27 cellular contexts compared by ENCODE assay signal in genomic region chr7:135644154-135644553, GRCh38. TPM values are rescaled to one million over a fixed set of nuclear protein-coding genes. Genes with fewer than 3 reads are reported as not detected.
A peak's percentile ranks its signal among the peaks of the same experiment; 100 is the strongest.
DNase-seq lines count a peak whose midpoint lies in the region; ATAC-seq and TF ChIP-seq lines count a peak whose summit lies in the region.
"Had no signal": no experiment of that assay in that cellular context is flagged by ENCODE, and none has a peak within 500 bp of the region (broad histone marks: within the 10 kb centered on the region; RNA-seq: fewer than 3 reads in every experiment).

No MANE protein-coding gene starts in this region.

- no peak for DNase-seq in activated T-cell treated with anti-CD3 and anti-CD28 coated beads, Interleukin-2, amount 50 U/mL, for 72 hours
- no peak for DNase-seq in activated T-cell treated with anti-CD3 and anti-CD28 coated beads, Interleukin-2, amount 50 U/mL, for 48 hours
- DNase-seq in fibroblast of pulmonary artery (ENCODE audit: low read depth) (peak; percentile 22), type B pancreatic cell (ENCODE audit: extremely low spot score, unreplicated experiment) (no peak), anterior cingulate cortex (lab: John Stamatoyannopoulos, UW) (no peak), Ammon's horn (ENCODE audit: low spot score) (no peak)
- DNase-seq: activated CD4-positive, alpha-beta T cell treated with anti-CD3 and anti-CD28 coated beads, Interleukin-2, amount 50 U/mL, for 4 hours; activated T-cell treated with anti-CD3 and anti-CD28 coated beads, Interleukin-2, amount 50 U/mL, for 4 hours; body of pancreas; gastrocnemius medialis; GOT3; hippocampal formation; immature natural killer cell; left ventricle myocardium inferior; naive thymus-derived CD8-positive, alpha-beta T cell; NCI-H1092; NCI-H2029; NCI-H345; NCI-H748 treated with DMSO at 0.1 percent for 48 hours; spleen; stimulated activated CD4-positive, alpha-beta T cell treated with anti-CD3 and anti-CD28 coated beads, Interleukin-4, amount 100 ng/mL, for 1 hour; T-helper 2 cell had no signal

- no peak overlapping the region for H3K4me3 Mint-ChIP-seq in activated T-cell treated with anti-CD3 and anti-CD28 coated beads, Interleukin-2, amount 50 U/mL, for 72 hours
- no peak overlapping the region for H3K4me3 Mint-ChIP-seq in activated T-helper 17 cell treated with anti-CD3 and anti-CD28 coated beads, Interleukin-2, amount 50 U/mL, for 72 hours
- no peak overlapping the region for H3K4me3 Mint-ChIP-seq in type B pancreatic cell
- H3K4me3 Mint-ChIP-seq: activated T-cell treated with anti-CD3 and anti-CD28 coated beads, Interleukin-2, amount 50 U/mL, for 4 hours; immature natural killer cell; naive thymus-derived CD8-positive, alpha-beta T cell; stimulated activated memory B cell treated with anti-CD40 and anti-IgM and Interleukin-4, amounts not matched to agents 10 μg/mL and 1 μg/mL and 100 μg/mL, for 72 hours had no signal

- H3K4me3 ChIP-seq in fibroblast of pulmonary artery (replicated peaks; ENCODE audit: low read depth, low read length): no peak overlapping the region
- H3K4me3 ChIP-seq: body of pancreas, esophagus muscularis mucosa, gastrocnemius medialis, left ventricle myocardium inferior, spleen, thoracic aorta had no signal

- no peaks in the 10 kb centered on the region for H3K4me1 Mint-ChIP-seq in activated T-cell treated with anti-CD3 and anti-CD28 coated beads, Interleukin-2, amount 50 U/mL, for 72 hours (ENCODE audit: low read depth)
- H3K4me1 Mint-ChIP-seq in activated T-helper 17 cell treated with anti-CD3 and anti-CD28 coated beads, Interleukin-2, amount 50 U/mL, for 72 hours: no peaks in the 10 kb centered on the region
- H3K4me1 Mint-ChIP-seq in type B pancreatic cell (ENCODE audit: unreplicated experiment): no peaks in the 10 kb centered on the region
- H3K4me1 Mint-ChIP-seq: immature natural killer cell; stimulated activated memory B cell treated with anti-CD40 and anti-IgM and Interleukin-4, amounts not matched to agents 10 μg/mL and 1 μg/mL and 100 μg/mL, for 72 hours had no signal

- H3K36me3 Mint-ChIP-seq in activated T-cell treated with anti-CD3 and anti-CD28 coated beads, Interleukin-2, amount 50 U/mL, for 72 hours (ENCODE audit: insufficient read depth in 2 of 2): peaks cover 6 to 31% of the 10 kb centered on the region in 2 donors
- peaks cover 94% of the 10 kb centered on the region for H3K36me3 Mint-ChIP-seq in activated T-helper 17 cell treated with anti-CD3 and anti-CD28 coated beads, Interleukin-2, amount 50 U/mL, for 72 hours (ENCODE audit: low read depth)
- H3K36me3 Mint-ChIP-seq in type B pancreatic cell: peaks cover 24% of the 10 kb centered on the region

- no peaks in the 10 kb centered on the region for H3K9me3 Mint-ChIP-seq in activated T-cell treated with anti-CD3 and anti-CD28 coated beads, Interleukin-2, amount 50 U/mL, for 72 hours
- no peaks in the 10 kb centered on the region for H3K9me3 Mint-ChIP-seq in activated T-helper 17 cell treated with anti-CD3 and anti-CD28 coated beads, Interleukin-2, amount 50 U/mL, for 72 hours
- no peaks in the 10 kb centered on the region for H3K9me3 Mint-ChIP-seq in type B pancreatic cell
- H3K9me3 Mint-ChIP-seq: activated T-cell treated with anti-CD3 and anti-CD28 coated beads, Interleukin-2, amount 50 U/mL, for 4 hours; immature natural killer cell; naive thymus-derived CD8-positive, alpha-beta T cell; stimulated activated memory B cell treated with anti-CD40 and anti-IgM and Interleukin-4, amounts not matched to agents 10 μg/mL and 1 μg/mL and 100 μg/mL, for 72 hours had no signal

- ATAC-seq in activated T-cell treated with anti-CD3 and anti-CD28 coated beads, Interleukin-2, amount 50 U/mL, for 72 hours (replicated peaks in 1 of 2): no peak
- ATAC-seq in activated T-helper 17 cell treated with anti-CD3 and anti-CD28 coated beads, Interleukin-2, amount 50 U/mL, for 72 hours (replicated peaks): no peak
- ATAC-seq: activated T-cell treated with anti-CD3 and anti-CD28 coated beads, Interleukin-2, amount 50 U/mL, for 4 hours; body of pancreas; gastrocnemius medialis; naive thymus-derived CD8-positive, alpha-beta T cell; SK-N-SH treated with all-trans-retinoic acid at 6 μM for 48 hours; stimulated activated memory B cell treated with anti-CD40 and anti-IgM and Interleukin-4, amounts not matched to agents 10 μg/mL and 1 μg/mL and 100 μg/mL, for 72 hours had no signal

- H3K27me3 Mint-ChIP-seq in activated T-cell treated with anti-CD3 and anti-CD28 coated beads, Interleukin-2, amount 50 U/mL, for 72 hours (ENCODE audit: low read depth): no peaks in the 10 kb centered on the region
- no peaks in the 10 kb centered on the region for H3K27me3 Mint-ChIP-seq in activated T-helper 17 cell treated with anti-CD3 and anti-CD28 coated beads, Interleukin-2, amount 50 U/mL, for 72 hours
- H3K27me3 Mint-ChIP-seq in type B pancreatic cell: no peaks in the 10 kb centered on the region
- H3K27me3 Mint-ChIP-seq: naive thymus-derived CD8-positive, alpha-beta T cell; stimulated activated memory B cell treated with anti-CD40 and anti-IgM and Interleukin-4, amounts not matched to agents 10 μg/mL and 1 μg/mL and 100 μg/mL, for 72 hours had no signal

- H3K27ac Mint-ChIP-seq in activated T-cell treated with anti-CD3 and anti-CD28 coated beads, Interleukin-2, amount 50 U/mL, for 72 hours: peak overlapping the region; percentile 47
- peak overlapping the region; percentile 66 for H3K27ac Mint-ChIP-seq in activated T-helper 17 cell treated with anti-CD3 and anti-CD28 coated beads, Interleukin-2, amount 50 U/mL, for 72 hours
- H3K27ac Mint-ChIP-seq in type B pancreatic cell: peak overlapping the region; percentile 17
- H3K27ac Mint-ChIP-seq: stimulated activated memory B cell treated with anti-CD40 and anti-IgM and Interleukin-4, amounts not matched to agents 10 μg/mL and 1 μg/mL and 100 μg/mL, for 72 hours had no signal

- TF ChIP-seq CTCF in fibroblast of pulmonary artery (IDR thresholded peaks at IDR 0.05; ENCODE audit: low read length, missing control alignments): no peak
- no peak for TF ChIP-seq CTCF in type B pancreatic cell (conservative IDR thresholded peaks at IDR 0.05)

RNA-seq across cellular contexts. Expression of gene STMP1, which starts 18.2 kb away (rescaled TPM):
- total RNA-seq in activated T-cell treated with anti-CD3 and anti-CD28 coated beads, Interleukin-2, amount 50 U/mL, for 72 hours: 10 to 100 TPM; 17.1 to 17.8 TPM
- 10 to 100 TPM; 10.5 to 11.1 TPM for total RNA-seq in activated T-helper 17 cell treated with anti-CD3 and anti-CD28 coated beads, Interleukin-2, amount 50 U/mL, for 72 hours
- total RNA-seq in type B pancreatic cell (ENCODE audit: low replicate concordance): 58.2 and 61.1 TPM in 2 replicates
